Comparison of ENCODE assay signal across 1 cellular context in genomic region chr6:24823185-24823584, GRCh38.
A peak's percentile ranks its signal among the peaks of the same experiment; 100 is the strongest.
TF ChIP-seq lines count a peak whose summit lies in the region.

No MANE protein-coding gene starts in this region.

TF ChIP-seq in HepG2, 621 proteins besides CTCF, POLR2A, EP300 and RAD21:
- peak; percentile 55; the same call in 1 of the 2 replicates for TF ChIP-seq KDM1A (CRISPR knock-in tag; IDR thresholded peaks at IDR 0.05)
- no peak for TF ChIP-seq PRDM15 (CRISPR knock-in tag; IDR thresholded peaks at IDR 0.05)
- no peak for TF ChIP-seq ATF1 (CRISPR knock-in tag; IDR thresholded peaks at IDR 0.05)
- TF ChIP-seq ZMYM3 (CRISPR knock-in tag; IDR thresholded peaks at IDR 0.05): peak; percentile 34; the same call in 1 of the 2 replicates
- no peak for TF ChIP-seq RBFOX2 (IDR thresholded peaks at IDR 0.05; ENCODE audit: low read depth, low read length)
- no peak for TF ChIP-seq RORA (CRISPR knock-in tag; IDR thresholded peaks at IDR 0.05)
- TF ChIP-seq ZNF629 (CRISPR knock-in tag; conservative IDR thresholded peaks at IDR 0.05): peak; percentile 90
- no peak for TF ChIP-seq IKZF1 (IDR thresholded peaks at IDR 0.05)
- no peak for TF ChIP-seq ZBTB3 (CRISPR knock-in tag; IDR thresholded peaks at IDR 0.05; ENCODE audit: borderline replicate concordance, low read depth)
- no peak for TF ChIP-seq NPAS2 (CRISPR knock-in tag; IDR thresholded peaks at IDR 0.05; ENCODE audit: borderline replicate concordance)
- TF ChIP-seq ZNF180 (CRISPR knock-in tag; IDR thresholded peaks at IDR 0.05; ENCODE audit: borderline replicate concordance, low read depth): no peak
- no peak for TF ChIP-seq ZMYM4 (CRISPR knock-in tag; IDR thresholded peaks at IDR 0.05)
